1 cellular context compared by ENCODE assay signal in genomic region chr3:50205719-50206276, GRCh38.
TF ChIP-seq lines count a peak whose summit lies in the region.

No MANE protein-coding gene starts in this region.

TF ChIP-seq in SK-N-SH, 30 proteins besides CTCF, POLR2A, EP300 and RAD21 (continued from another document):
- no peak for TF ChIP-seq ELF1 (IDR thresholded peaks at IDR 0.05)
- TF ChIP-seq TEAD4 (IDR thresholded peaks at IDR 0.05; ENCODE audit: borderline replicate concordance, insufficient read depth): no peak
- TF ChIP-seq SMC3 (IDR thresholded peaks at IDR 0.05; ENCODE audit: low read depth, low read length): no peak
- no peak for TF ChIP-seq EZH2phosphoT487 (IDR thresholded peaks at IDR 0.05; ENCODE audit: borderline replicate concordance, low read depth)
TF ChIP-seq in SK-N-SH: peak in this region for 0.
